Comparison of ENCODE assay signal across 3 cellular contexts in the genomic region with DNA sequence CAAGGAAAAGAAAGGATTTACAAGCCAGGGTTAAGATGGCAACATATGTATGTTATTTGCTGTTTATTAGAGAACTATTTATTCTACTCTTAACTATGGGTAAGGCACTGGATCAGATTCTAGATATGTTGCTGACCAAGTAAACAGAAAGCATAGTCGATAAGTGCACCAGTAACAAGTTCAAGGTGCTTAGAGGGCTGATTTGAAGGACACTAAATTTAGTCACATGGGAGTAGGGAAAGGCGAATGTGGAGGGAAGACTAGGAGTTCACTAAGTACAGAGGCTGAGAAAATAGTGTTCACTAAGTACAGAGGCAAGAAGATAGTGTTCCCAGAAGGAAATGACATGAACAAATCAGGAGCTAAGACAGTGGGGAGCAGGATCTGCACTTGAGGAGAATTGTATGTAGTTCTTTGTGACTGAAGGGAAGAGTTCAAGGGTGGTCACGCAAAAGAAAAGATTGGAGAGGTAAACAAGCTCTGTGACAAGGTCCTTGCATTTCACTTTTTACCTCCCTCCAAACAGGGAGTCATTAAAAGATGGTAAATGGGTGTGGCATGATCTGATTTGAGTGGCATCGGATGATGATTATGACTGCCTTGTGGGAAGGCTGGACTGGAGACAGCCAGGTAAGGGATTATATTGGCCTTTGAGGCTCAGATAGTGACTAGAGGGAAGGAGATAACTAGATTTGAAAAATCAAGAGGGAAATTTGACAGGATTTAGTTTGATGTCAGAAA.
TF ChIP-seq lines count a peak whose summit lies in the region.

No MANE protein-coding gene starts in this region.

TF ChIP-seq in SK-N-SH, 30 proteins besides CTCF, POLR2A, EP300 and RAD21:
- TF ChIP-seq FOXJ3 (CRISPR knock-in tag; IDR thresholded peaks at IDR 0.05) (no peak), POLR2AphosphoS5 (IDR thresholded peaks at IDR 0.05; ENCODE audit: low read depth, low read length) (peak; percentile 21; the same call in 1 of the 2 replicates), NRF1 (IDR thresholded peaks at IDR 0.05; ENCODE audit: low read depth, low read length) (no peak), YY1 (IDR thresholded peaks at IDR 0.05; ENCODE audit: low read depth) (no peak), MXI1 (IDR thresholded peaks at IDR 0.05; ENCODE audit: low read depth, low read length) (no peak), JUND (IDR thresholded peaks at IDR 0.05) (no peak), EZH2phosphoT487 (IDR thresholded peaks at IDR 0.05; ENCODE audit: borderline replicate concordance, low read depth) (no peak)
- TF ChIP-seq, protein P1, sequence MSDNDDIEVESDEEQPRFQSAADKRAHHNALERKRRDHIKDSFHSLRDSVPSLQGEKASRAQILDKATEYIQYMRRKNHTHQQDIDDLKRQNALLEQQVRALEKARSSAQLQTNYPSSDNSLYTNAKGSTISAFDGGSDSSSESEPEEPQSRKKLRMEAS (IDR thresholded peaks at IDR 0.05; ENCODE audit: low read depth): no peak

TF ChIP-seq in SK-N-SH treated with all-trans-retinoic acid at 6 μM for 48 hours, 23 proteins besides CTCF, POLR2A, EP300 and RAD21:
- TF ChIP-seq ZFP30 (CRISPR knock-in tag; IDR thresholded peaks at IDR 0.05) (no peak), ZNF70 (CRISPR knock-in tag; IDR thresholded peaks at IDR 0.05) (no peak), ZC3H10 (CRISPR knock-in tag; IDR thresholded peaks at IDR 0.05) (no peak), ZFP3 (CRISPR knock-in tag; IDR thresholded peaks at IDR 0.05) (no peak), OSR1 (CRISPR knock-in tag; IDR thresholded peaks at IDR 0.05) (no peak), PPARA (CRISPR knock-in tag; IDR thresholded peaks at IDR 0.05; ENCODE audit: borderline replicate concordance) (no peak)
- TF ChIP-seq, protein P2, sequence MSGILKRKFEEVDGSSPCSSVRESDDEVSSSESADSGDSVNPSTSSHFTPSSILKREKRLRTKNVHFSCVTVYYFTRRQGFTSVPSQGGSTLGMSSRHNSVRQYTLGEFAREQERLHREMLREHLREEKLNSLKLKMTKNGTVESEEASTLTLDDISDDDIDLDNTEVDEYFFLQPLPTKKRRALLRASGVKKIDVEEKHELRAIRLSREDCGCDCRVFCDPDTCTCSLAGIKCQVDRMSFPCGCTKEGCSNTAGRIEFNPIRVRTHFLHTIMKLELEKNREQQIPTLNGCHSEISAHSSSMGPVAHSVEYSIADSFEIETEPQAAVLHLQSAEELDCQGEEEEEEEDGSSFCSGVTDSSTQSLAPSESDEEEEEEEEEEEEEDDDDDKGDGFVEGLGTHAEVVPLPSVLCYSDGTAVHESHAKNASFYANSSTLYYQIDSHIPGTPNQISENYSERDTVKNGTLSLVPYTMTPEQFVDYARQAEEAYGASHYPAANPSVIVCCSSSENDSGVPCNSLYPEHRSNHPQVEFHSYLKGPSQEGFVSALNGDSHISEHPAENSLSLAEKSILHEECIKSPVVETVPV (CRISPR knock-in tag; IDR thresholded peaks at IDR 0.05): no peak

TF ChIP-seq in GM23338, 12 proteins besides CTCF, POLR2A, EP300 and RAD21:
- TF ChIP-seq, protein P3, sequence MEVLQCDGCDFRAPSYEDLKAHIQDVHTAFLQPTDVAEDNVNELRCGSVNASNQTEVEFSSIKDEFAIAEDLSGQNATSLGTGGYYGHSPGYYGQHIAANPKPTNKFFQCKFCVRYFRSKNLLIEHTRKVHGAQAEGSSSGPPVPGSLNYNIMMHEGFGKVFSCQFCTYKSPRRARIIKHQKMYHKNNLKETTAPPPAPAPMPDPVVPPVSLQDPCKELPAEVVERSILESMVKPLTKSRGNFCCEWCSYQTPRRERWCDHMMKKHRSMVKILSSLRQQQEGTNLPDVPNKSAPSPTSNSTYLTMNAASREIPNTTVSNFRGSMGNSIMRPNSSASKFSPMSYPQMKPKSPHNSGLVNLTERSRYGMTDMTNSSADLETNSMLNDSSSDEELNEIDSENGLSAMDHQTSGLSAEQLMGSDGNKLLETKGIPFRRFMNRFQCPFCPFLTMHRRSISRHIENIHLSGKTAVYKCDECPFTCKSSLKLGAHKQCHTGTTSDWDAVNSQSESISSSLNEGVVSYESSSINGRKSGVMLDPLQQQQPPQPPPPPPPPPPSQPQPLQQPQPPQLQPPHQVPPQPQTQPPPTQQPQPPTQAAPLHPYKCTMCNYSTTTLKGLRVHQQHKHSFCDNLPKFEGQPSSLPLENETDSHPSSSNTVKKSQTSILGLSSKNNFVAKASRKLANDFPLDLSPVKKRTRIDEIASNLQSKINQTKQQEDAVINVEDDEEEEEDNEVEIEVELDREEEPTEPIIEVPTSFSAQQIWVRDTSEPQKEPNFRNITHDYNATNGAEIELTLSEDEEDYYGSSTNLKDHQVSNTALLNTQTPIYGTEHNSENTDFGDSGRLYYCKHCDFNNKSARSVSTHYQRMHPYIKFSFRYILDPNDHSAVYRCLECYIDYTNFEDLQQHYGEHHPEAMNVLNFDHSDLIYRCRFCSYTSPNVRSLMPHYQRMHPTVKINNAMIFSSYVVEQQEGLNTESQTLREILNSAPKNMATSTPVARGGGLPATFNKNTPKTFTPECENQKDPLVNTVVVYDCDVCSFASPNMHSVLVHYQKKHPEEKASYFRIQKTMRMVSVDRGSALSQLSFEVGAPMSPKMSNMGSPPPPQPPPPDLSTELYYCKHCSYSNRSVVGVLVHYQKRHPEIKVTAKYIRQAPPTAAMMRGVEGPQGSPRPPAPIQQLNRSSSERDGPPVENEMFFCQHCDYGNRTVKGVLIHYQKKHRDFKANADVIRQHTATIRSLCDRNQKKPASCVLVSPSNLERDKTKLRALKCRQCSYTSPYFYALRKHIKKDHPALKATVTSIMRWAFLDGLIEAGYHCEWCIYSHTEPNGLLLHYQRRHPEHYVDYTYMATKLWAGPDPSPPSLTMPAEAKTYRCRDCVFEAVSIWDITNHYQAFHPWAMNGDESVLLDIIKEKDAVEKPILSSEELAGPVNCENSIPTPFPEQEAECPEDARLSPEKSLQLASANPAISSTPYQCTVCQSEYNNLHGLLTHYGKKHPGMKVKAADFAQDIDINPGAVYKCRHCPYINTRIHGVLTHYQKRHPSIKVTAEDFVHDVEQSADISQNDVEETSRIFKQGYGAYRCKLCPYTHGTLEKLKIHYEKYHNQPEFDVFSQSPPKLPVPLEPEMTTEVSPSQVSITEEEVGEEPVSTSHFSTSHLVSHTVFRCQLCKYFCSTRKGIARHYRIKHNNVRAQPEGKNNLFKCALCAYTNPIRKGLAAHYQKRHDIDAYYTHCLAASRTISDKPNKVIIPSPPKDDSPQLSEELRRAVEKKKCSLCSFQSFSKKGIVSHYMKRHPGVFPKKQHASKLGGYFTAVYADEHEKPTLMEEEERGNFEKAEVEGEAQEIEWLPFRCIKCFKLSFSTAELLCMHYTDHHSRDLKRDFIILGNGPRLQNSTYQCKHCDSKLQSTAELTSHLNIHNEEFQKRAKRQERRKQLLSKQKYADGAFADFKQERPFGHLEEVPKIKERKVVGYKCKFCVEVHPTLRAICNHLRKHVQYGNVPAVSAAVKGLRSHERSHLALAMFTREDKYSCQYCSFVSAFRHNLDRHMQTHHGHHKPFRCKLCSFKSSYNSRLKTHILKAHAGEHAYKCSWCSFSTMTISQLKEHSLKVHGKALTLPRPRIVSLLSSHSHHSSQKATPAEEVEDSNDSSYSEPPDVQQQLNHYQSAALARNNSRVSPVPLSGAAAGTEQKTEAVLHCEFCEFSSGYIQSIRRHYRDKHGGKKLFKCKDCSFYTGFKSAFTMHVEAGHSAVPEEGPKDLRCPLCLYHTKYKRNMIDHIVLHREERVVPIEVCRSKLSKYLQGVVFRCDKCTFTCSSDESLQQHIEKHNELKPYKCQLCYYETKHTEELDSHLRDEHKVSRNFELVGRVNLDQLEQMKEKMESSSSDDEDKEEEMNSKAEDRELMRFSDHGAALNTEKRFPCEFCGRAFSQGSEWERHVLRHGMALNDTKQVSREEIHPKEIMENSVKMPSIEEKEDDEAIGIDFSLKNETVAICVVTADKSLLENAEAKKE (CRISPR knock-in tag; IDR thresholded peaks at IDR 0.05): no peak
- no peak for TF ChIP-seq EZH2phosphoT487 (IDR thresholded peaks at IDR 0.05; ENCODE audit: unreplicated experiment)
- TF ChIP-seq ZNF114 (CRISPR knock-in tag; IDR thresholded peaks at IDR 0.05): no peak
- TF ChIP-seq ZNF331 (CRISPR knock-in tag; IDR thresholded peaks at IDR 0.05; ENCODE audit: low read depth): no peak
- TF ChIP-seq, protein P4, sequence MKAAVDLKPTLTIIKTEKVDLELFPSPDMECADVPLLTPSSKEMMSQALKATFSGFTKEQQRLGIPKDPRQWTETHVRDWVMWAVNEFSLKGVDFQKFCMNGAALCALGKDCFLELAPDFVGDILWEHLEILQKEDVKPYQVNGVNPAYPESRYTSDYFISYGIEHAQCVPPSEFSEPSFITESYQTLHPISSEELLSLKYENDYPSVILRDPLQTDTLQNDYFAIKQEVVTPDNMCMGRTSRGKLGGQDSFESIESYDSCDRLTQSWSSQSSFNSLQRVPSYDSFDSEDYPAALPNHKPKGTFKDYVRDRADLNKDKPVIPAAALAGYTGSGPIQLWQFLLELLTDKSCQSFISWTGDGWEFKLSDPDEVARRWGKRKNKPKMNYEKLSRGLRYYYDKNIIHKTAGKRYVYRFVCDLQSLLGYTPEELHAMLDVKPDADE (IDR thresholded peaks at IDR 0.05): no peak
- TF ChIP-seq STAT1 (IDR thresholded peaks at IDR 0.05; ENCODE audit: unreplicated experiment): no peak
- TF ChIP-seq EZH2 (IDR thresholded peaks at IDR 0.05; ENCODE audit: low read depth, unreplicated experiment): no peak
- no peak for TF ChIP-seq NANOG (IDR thresholded peaks at IDR 0.05; ENCODE audit: borderline replicate concordance)
- TF ChIP-seq CREB1 (CRISPR knock-in tag; IDR thresholded peaks at IDR 0.05; ENCODE audit: low read depth): no peak
